Comparison of ENCODE assay signal across 8 cellular contexts in the genomic region with DNA sequence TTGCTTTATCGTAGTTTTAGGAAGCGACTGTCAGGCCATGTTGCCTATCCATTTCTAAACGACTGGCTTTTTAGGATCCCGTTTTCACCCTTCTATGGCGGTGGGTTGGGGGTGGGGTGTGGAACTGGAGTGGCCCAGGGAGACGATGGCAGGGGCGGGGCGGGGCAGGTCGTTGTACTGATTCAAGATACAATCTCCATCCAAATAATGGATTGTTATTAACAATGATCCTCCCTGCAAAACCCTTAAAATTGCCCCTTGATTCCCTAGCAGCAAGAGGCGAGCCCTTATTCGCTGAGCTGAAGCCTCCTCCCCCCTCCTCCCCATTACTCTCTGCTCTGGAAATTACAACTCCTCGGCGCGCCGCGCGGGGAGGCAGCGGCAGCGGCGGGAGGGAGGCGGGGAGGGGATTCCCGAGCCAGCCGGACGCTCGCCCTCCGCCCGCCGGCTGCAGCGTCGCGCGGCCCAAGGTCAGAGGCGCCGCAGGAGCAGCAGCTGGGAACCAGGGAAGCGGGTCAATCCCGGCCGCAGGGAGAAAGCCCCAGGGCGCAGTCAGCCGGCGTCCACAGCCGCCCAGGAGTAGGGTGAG. TPM values are rescaled to one million over a fixed set of nuclear protein-coding genes. Genes with fewer than 3 reads are reported as not detected.
DNase-seq lines count a peak whose midpoint lies in the region; ATAC-seq and TF ChIP-seq lines count a peak whose summit lies in the region.

A gene (plus strand): TSS at position 348 of the 589 bp plus-strand sequence. CDS start 912 bp downstream, outside the sequence.

- TF ChIP-seq CTCF in GM06990 (IDR thresholded peaks at IDR 0.05; ENCODE audit: insufficient read depth, low read length, poor library complexity, severe bottlenecking) (no peak), colonic mucosa (IDR thresholded peaks at IDR 0.05) (no peak), mucosa of descending colon (IDR thresholded peaks at IDR 0.05) (no peak)

- ATAC-seq in mucosa of descending colon, result peak; percentile 50
- ATAC-seq in HG03196 (IDR thresholded peaks at IDR 0.05; ENCODE audit: unreplicated experiment), result no peak
- ATAC-seq in HG02642 (IDR thresholded peaks at IDR 0.05; ENCODE audit: poor library complexity, unreplicated experiment), result no peak
- ATAC-seq in GM19397 (IDR thresholded peaks at IDR 0.05; ENCODE audit: unreplicated experiment), result no peak

- no peaks in the 10 kb centered on the region for H3K9me3 ChIP-seq in colonic mucosa
- no peaks in the 10 kb centered on the region for H3K9me3 ChIP-seq in mucosa of descending colon

- no peak within 1 kb of the TSS for H3K27ac ChIP-seq in colonic mucosa

- H3K9ac ChIP-seq in colonic mucosa (ENCODE audit: low read depth in 2 of 2, low read length in 2 of 2), result no peak within 1 kb of the TSS

- DNase-seq in GM06990 (ENCODE audit: extremely low read depth, insufficient read length) (peak; percentile 10), NCI-H2196 (lab: John Stamatoyannopoulos, UW; ENCODE audit: unreplicated experiment) (peak; percentile 59), colonic mucosa (no peak), mucosa of descending colon (no peak), GOT3 (lab: John Stamatoyannopoulos, UW) (no peak)

- H3K36me3 ChIP-seq in GM06990 (ENCODE audit: control insufficient read depth, insufficient read depth, low read length) (no peaks in the 10 kb centered on the region), colonic mucosa (no peaks in the 10 kb centered on the region), mucosa of descending colon (ENCODE audit: low read depth) (no peaks in the 10 kb centered on the region)

- intact Hi-C loops in colonic mucosa (cut with DNase I), result no loop called here
- intact Hi-C loops in mucosa of descending colon (cut with DNase I, micrococcal nuclease), result no loop called here

- H3K27me3 ChIP-seq in GM06990 (replicated peaks; ENCODE audit: control insufficient read depth, insufficient read depth, low read length) (no peaks in the 10 kb centered on the region; the same call in 1 of the 2 replicates), colonic mucosa (peaks cover 64% of the 10 kb centered on the region)

- H3K4me1 ChIP-seq in colonic mucosa (peaks cover 12% of the 10 kb centered on the region), mucosa of descending colon (ENCODE audit: low read depth) (peaks cover 24% of the 10 kb centered on the region)

- H3K4me3 ChIP-seq in GM06990 (replicated peaks; ENCODE audit: low read depth, low read length) (peak within 1 kb of the TSS; percentile 18; the same call in 1 of the 2 replicates), colonic mucosa (peak within 1 kb of the TSS; percentile 30), mucosa of descending colon (no peak within 1 kb of the TSS)

RNA-seq across cellular contexts. Expression of the gene that starts here (rescaled TPM):
- total RNA-seq in colonic mucosa (under 1 TPM in 1 of 2 donors, not detected in 1; 0.03 TPM), mucosa of descending colon (under 1 TPM in 2 of 3 donors, not detected in 1; 0.05 to 0.22 TPM)

Comparison
In these comparisons a context has a peak if more than half of its experiments do, and no peak if none do; other contexts are left out.
1. Peak in ATAC-seq in mucosa of descending colon; RNA of the gene not detected or under 1 TPM.
2. DNase-seq: peak in GM06990 (single experiment) and NCI-H2196 (single experiment); none in colonic mucosa (single experiment), mucosa of descending colon (0 of 3) and GOT3 (single experiment).